Comparison of ENCODE assay signal across 2 cellular contexts in genomic region chr14:87772854-87773253, GRCh38.
TF ChIP-seq lines count a peak whose summit lies in the region.

No MANE protein-coding gene starts in this region.

TF ChIP-seq in GM23338, 12 proteins besides CTCF, POLR2A, EP300 and RAD21 (continued from another document):
- TF ChIP-seq ZNF331 (CRISPR knock-in tag; IDR thresholded peaks at IDR 0.05; ENCODE audit: low read depth): no peak
- no peak for TF ChIP-seq ZNF462 (CRISPR knock-in tag; IDR thresholded peaks at IDR 0.05)
- TF ChIP-seq JUNB (IDR thresholded peaks at IDR 0.05; ENCODE audit: unreplicated experiment): no peak
- TF ChIP-seq ZNF114 (CRISPR knock-in tag; IDR thresholded peaks at IDR 0.05): no peak
- no peak for TF ChIP-seq STAT1 (IDR thresholded peaks at IDR 0.05; ENCODE audit: unreplicated experiment)
- TF ChIP-seq CREB1 (CRISPR knock-in tag; IDR thresholded peaks at IDR 0.05; ENCODE audit: low read depth): no peak
- no peak for TF ChIP-seq EZH2 (IDR thresholded peaks at IDR 0.05; ENCODE audit: low read depth, unreplicated experiment)

TF ChIP-seq in WTC11, 78 proteins besides CTCF, POLR2A, EP300 and RAD21:
- TF ChIP-seq, protein P1, sequence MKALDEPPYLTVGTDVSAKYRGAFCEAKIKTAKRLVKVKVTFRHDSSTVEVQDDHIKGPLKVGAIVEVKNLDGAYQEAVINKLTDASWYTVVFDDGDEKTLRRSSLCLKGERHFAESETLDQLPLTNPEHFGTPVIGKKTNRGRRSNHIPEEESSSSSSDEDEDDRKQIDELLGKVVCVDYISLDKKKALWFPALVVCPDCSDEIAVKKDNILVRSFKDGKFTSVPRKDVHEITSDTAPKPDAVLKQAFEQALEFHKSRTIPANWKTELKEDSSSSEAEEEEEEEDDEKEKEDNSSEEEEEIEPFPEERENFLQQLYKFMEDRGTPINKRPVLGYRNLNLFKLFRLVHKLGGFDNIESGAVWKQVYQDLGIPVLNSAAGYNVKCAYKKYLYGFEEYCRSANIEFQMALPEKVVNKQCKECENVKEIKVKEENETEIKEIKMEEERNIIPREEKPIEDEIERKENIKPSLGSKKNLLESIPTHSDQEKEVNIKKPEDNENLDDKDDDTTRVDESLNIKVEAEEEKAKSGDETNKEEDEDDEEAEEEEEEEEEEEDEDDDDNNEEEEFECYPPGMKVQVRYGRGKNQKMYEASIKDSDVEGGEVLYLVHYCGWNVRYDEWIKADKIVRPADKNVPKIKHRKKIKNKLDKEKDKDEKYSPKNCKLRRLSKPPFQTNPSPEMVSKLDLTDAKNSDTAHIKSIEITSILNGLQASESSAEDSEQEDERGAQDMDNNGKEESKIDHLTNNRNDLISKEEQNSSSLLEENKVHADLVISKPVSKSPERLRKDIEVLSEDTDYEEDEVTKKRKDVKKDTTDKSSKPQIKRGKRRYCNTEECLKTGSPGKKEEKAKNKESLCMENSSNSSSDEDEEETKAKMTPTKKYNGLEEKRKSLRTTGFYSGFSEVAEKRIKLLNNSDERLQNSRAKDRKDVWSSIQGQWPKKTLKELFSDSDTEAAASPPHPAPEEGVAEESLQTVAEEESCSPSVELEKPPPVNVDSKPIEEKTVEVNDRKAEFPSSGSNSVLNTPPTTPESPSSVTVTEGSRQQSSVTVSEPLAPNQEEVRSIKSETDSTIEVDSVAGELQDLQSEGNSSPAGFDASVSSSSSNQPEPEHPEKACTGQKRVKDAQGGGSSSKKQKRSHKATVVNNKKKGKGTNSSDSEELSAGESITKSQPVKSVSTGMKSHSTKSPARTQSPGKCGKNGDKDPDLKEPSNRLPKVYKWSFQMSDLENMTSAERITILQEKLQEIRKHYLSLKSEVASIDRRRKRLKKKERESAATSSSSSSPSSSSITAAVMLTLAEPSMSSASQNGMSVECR (CRISPR knock-in tag; IDR thresholded peaks at IDR 0.05; ENCODE audit: borderline replicate concordance): no peak
- TF ChIP-seq ETV6 (CRISPR knock-in tag; IDR thresholded peaks at IDR 0.05) (no peak), JUN (CRISPR knock-in tag; IDR thresholded peaks at IDR 0.05) (no peak), SMAD4 (CRISPR knock-in tag; IDR thresholded peaks at IDR 0.05) (no peak), USF2 (CRISPR knock-in tag; IDR thresholded peaks at IDR 0.05) (no peak), ZNF121 (CRISPR knock-in tag; IDR thresholded peaks at IDR 0.05) (no peak), NR3C1 (CRISPR knock-in tag; conservative IDR thresholded peaks at IDR 0.05; ENCODE audit: low read depth) (no peak), TP53 (CRISPR knock-in tag; IDR thresholded peaks at IDR 0.05) (no peak), SMAD3 (CRISPR knock-in tag; IDR thresholded peaks at IDR 0.05; ENCODE audit: borderline replicate concordance) (no peak)
- TF ChIP-seq, protein P2, sequence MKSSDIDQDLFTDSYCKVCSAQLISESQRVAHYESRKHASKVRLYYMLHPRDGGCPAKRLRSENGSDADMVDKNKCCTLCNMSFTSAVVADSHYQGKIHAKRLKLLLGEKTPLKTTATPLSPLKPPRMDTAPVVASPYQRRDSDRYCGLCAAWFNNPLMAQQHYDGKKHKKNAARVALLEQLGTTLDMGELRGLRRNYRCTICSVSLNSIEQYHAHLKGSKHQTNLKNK (CRISPR knock-in tag; IDR thresholded peaks at IDR 0.05): no peak
TF ChIP-seq in WTC11: peak in this region for 0.
